In the genomic region with DNA sequence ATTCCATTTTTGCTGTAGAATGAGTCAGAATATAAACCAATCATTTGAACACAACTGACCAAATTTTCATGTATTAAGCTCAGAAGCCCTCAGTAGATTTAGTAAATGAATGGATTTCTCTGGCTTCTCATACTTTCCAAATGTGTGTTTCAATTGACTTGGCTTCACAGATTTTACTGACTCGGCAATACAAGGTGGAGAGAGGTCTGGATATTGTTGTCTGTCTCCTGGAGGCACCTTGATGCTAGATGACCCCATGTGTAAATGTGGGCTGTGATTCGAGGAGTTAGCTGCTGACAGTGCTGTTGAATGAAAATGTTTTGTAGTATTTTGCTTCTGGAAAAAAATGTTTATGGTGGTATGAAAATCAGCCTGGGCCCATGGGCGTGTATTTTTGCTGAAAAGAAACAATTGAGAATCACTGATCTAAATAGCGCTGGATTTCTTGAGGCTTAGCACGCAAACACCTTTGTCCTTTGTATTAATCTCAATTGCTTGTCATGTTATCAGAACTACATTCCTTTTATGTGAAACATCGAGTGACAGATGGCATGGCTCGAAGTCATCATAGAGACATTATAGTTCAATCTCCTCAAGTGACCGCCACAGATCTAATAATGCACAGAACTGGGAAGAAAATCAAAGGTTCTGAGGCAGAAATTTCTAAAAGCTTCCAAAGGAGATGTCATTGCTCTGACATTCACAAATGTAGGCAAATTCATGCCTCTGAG, we compare ENCODE assay signal across 19 cellular contexts.
"Had no signal": no experiment of that assay in that cellular context is flagged by ENCODE, and none has a peak within 500 bp of the region (broad histone marks: within the 10 kb centered on the region; RNA-seq: fewer than 3 reads in every experiment).

No MANE protein-coding gene starts in this region.

- H3K27ac ChIP-seq: epithelial cell of prostate, esophagus squamous epithelium, gastroesophageal sphincter, left lung, spleen, testis, transverse colon had no signal

- DNase-seq: effector memory CD8-positive, alpha-beta T cell; esophagus squamous epithelium; foreskin fibroblast; glutamatergic neuron; immature natural killer cell; left lung; mesendoderm; naive thymus-derived CD4-positive, alpha-beta T cell; nephron progenitor cell; posterior cingulate gyrus; spleen; stimulated activated CD4-positive, alpha-beta T cell treated with anti-CD3 and anti-CD28 coated beads, Interleukin-15, amount 100 ng/mL, for 24 hours; stimulated activated CD4-positive, alpha-beta T cell treated with anti-CD3 and anti-CD28 coated beads, Interleukin-1b, Interleukin-23, amount 100 ng/mL, for 48 hours; stimulated activated CD4-positive, alpha-beta T cell treated with anti-CD3 and anti-CD28 coated beads, Interleukin-4, amount 100 ng/mL, for 24 hours; testis; transverse colon had no signal

- H3K36me3 ChIP-seq: esophagus squamous epithelium, gastroesophageal sphincter, left lung, spleen, transverse colon had no signal

- H3K4me3 ChIP-seq: esophagus squamous epithelium, gastroesophageal sphincter, left lung, spleen, testis, transverse colon had no signal

- H3K4me1 ChIP-seq: gastroesophageal sphincter, left lung, spleen, transverse colon had no signal

- ATAC-seq: effector memory CD8-positive, alpha-beta T cell; gastroesophageal sphincter; left lung; naive thymus-derived CD4-positive, alpha-beta T cell; stimulated activated memory B cell treated with anti-CD40 and anti-IgM and Interleukin-4, amounts not matched to agents 10 μg/mL and 1 μg/mL and 100 μg/mL, for 72 hours had no signal

- H3K9me3 ChIP-seq: esophagus squamous epithelium, gastroesophageal sphincter, left lung, spleen, testis, transverse colon had no signal

- H3K27me3 ChIP-seq: gastroesophageal sphincter, testis had no signal
